ENCODE assay signal across 27 cellular contexts in genomic region chr2:160791884-160792283, GRCh38.
"Had no signal": no experiment of that assay in that cellular context is flagged by ENCODE, and none has a peak within 500 bp of the region (broad histone marks: within the 10 kb centered on the region; RNA-seq: fewer than 3 reads in every experiment).

No MANE protein-coding gene starts in this region.

- H3K27me3 ChIP-seq: stomach, suprapubic skin, testis, thyroid gland, tibial artery, tibial nerve, transverse colon, upper lobe of left lung, upper lobe of right lung, uterus, vagina had no signal

- H3K4me1 ChIP-seq: stomach, suprapubic skin, testis, tibial artery, tibial nerve, transverse colon, upper lobe of left lung, upper lobe of right lung, uterus, vagina had no signal

- H3K27ac ChIP-seq: stomach, suprapubic skin, testis, thoracic aorta, thyroid gland, tibial artery, tibial nerve, transverse colon, upper lobe of left lung, upper lobe of right lung, uterus, vagina had no signal

- FAIRE-seq: urothelium cell line had no signal

- H3K9me3 ChIP-seq: suprapubic skin, testis, thoracic aorta, thyroid gland, tibial artery, tibial nerve, transverse colon, upper lobe of left lung, upper lobe of right lung, uterus, vagina had no signal

- H3K36me3 ChIP-seq: stomach, suprapubic skin, thoracic aorta, thyroid gland, tibial artery, tibial nerve, transverse colon, upper lobe of left lung, upper lobe of right lung, uterus, vagina had no signal

- DNase-seq: stimulated activated CD4-positive, alpha-beta T cell treated with anti-CD3 and anti-CD28 coated beads, Interleukin-2, amount 100 ng/mL, for 48 hours; stimulated activated CD4-positive, alpha-beta T cell treated with anti-CD3 and anti-CD28 coated beads, Interleukin-4, amount 100 ng/mL, for 1 hour; stimulated activated CD4-positive, alpha-beta T cell treated with anti-CD3 and anti-CD28 coated beads, Interleukin-4, amount 100 ng/mL, for 24 hours; stimulated activated CD4-positive, alpha-beta T cell treated with anti-CD3 and anti-CD28 coated beads, Interleukin-4, amount 100 ng/mL, for 4 hours; stimulated activated CD8-positive, alpha-beta memory T cell treated with anti-CD3 and anti-CD28 coated beads, Interleukin-4, amount 100 ng/mL, for 48 hours; stimulated activated naive B cell treated with anti-CD40 and anti-IgM and Interleukin-4, amounts not matched to agents 10 μg/mL and 1 μg/mL and 100 μg/mL, for 72 hours; stimulated activated naive CD4-positive, alpha-beta T cell; stimulated activated naive CD4-positive, alpha-beta T cell treated with Interleukin-2 at 50 U/mL for 16 hours; stimulated activated naive CD8-positive, alpha-beta T cell treated with anti-CD3 and anti-CD28 coated beads, Interleukin-15, amount 100 ng/mL, for 72 hours; stimulated activated naive CD8-positive, alpha-beta T cell treated with anti-CD3 and anti-CD28 coated beads, Interleukin-15, Interleukin-2, amounts not matched to agents 100 U/mL and 50 U/mL, for 24 hours; stomach; substantia nigra; testis; thyroid gland; tibial artery; transverse colon; trophoblast cell; upper lobe of left lung; upper lobe of right lung; uterus had no signal

- H3K4me3 ChIP-seq: stomach, suprapubic skin, testis, thoracic aorta, thyroid gland, tibial artery, tibial nerve, transverse colon, upper lobe of left lung, upper lobe of right lung, uterus, vagina had no signal

- ATAC-seq: stimulated activated effector memory CD8-positive, alpha-beta T cell treated with anti-CD3 and anti-CD28 coated beads, Interleukin-12 subunit alpha, Interleukin-12 subunit beta, amount 100 ng/mL, for 72 hours; stimulated activated memory B cell treated with anti-CD40 and anti-IgM and Interleukin-4, amounts not matched to agents 10 μg/mL and 1 μg/mL and 100 μg/mL, for 72 hours; stimulated activated naive B cell treated with anti-CD40 and anti-IgM and Interleukin-4, amounts not matched to agents 10 μg/mL and 1 μg/mL and 100 μg/mL, for 72 hours; stimulated activated naive CD8-positive, alpha-beta T cell treated with anti-CD3 and anti-CD28 coated beads, Interleukin-15, amount 100 ng/mL, for 72 hours; stimulated activated naive CD8-positive, alpha-beta T cell treated with anti-CD3 and anti-CD28 coated beads, Interleukin-15, Interleukin-2, amounts not matched to agents 100 U/mL and 50 U/mL, for 24 hours; upper lobe of right lung had no signal
